9 cellular contexts compared by ENCODE assay signal in the genomic region with DNA sequence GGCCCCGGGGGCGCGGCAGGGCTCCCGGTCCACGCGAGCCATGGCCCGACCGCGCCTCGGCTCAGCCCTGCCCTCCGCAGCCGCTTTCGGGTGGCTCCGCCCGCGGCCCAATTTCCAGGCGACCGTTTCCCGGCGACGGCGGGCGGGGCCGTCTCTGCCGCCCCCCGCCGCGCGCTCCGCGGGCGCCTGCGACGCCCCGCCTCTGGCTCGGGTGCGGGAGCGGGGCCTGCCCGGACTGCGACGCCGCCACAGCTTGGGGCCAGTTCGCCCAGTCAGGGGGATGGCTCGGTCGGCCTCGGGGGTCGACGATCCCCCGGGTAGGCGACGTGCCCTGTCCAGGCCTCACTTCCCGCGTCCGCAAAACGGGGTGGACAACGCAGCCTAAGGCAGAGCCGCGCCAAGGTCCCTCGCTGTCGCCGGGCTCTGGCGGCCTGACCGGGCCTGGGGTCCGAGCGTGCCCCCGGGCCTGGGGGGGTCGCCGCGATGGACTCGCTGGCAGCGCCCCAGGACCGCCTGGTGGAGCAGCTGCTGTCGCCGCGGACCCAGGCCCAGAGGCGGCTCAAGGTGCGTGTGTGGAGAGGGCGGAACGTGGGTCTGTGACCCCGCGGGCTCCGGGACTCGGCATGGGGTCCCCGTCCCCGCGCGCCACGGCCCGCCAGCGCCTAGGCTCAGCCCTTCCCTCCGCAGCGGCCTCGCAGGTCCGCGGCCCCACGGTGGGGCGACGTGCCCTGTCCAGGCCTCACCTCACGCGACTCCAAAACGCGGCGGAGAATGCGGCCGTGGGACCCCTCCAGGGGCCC. TPM values are rescaled to one million over a fixed set of nuclear protein-coding genes. Genes with fewer than 3 reads are reported as not detected.
DNase-seq lines count a peak whose midpoint lies in the region; ATAC-seq, FAIRE-seq and TF ChIP-seq lines count a peak whose summit lies in the region.
"Had no signal": no experiment of that assay in that cellular context is flagged by ENCODE, and none has a peak within 500 bp of the region (broad histone marks: within the 10 kb centered on the region; RNA-seq: fewer than 3 reads in every experiment).

No MANE protein-coding gene starts in this region.

- peak overlapping the region; percentile 21 for H3K4me3 Mint-ChIP-seq in progenitor cell of endocrine pancreas (ENCODE audit: low read depth)

- no peaks in the 10 kb centered on the region for H3K9me3 Mint-ChIP-seq in progenitor cell of endocrine pancreas (ENCODE audit: low read depth)
- H3K9me3 Mint-ChIP-seq: T-helper 1 cell treated with Interleukin-12 subunit alpha and Interleukin-12 subunit beta and Interleukin-4 antibody, amounts not matched to agents 30 μg/mL and 1 μg/mL, for 36 hours had no signal

- H3K36me3 Mint-ChIP-seq in progenitor cell of endocrine pancreas (ENCODE audit: insufficient read depth), result peaks cover 11% of the 10 kb centered on the region

- no peak for TF ChIP-seq CTCF in fibroblast of mammary gland (conservative IDR thresholded peaks at IDR 0.05; ENCODE audit: control insufficient read depth, insufficient read depth, low read depth, low read length)
- TF ChIP-seq CTCF in progenitor cell of endocrine pancreas (IDR thresholded peaks at IDR 0.05; ENCODE audit: unreplicated experiment), result no peak

- H3K27ac Mint-ChIP-seq in progenitor cell of endocrine pancreas, result no peak overlapping the region
- H3K27ac Mint-ChIP-seq: T-helper 1 cell treated with Interleukin-12 subunit alpha and Interleukin-12 subunit beta and Interleukin-4 antibody, amounts not matched to agents 30 μg/mL and 1 μg/mL, for 36 hours had no signal

- peak; percentile 11 for ATAC-seq in GM19025 (IDR thresholded peaks at IDR 0.05; ENCODE audit: low read depth, unreplicated experiment)

- peaks cover 47% of the 10 kb centered on the region for H3K27me3 Mint-ChIP-seq in progenitor cell of endocrine pancreas

- H3K4me1 Mint-ChIP-seq in progenitor cell of endocrine pancreas (ENCODE audit: low read depth), result peaks cover 8% of the 10 kb centered on the region

- FAIRE-seq in GM19239 (lab: Jason Lieb, UNC), result no peak

- DNase-seq in NCI-H69 (lab: John Stamatoyannopoulos, UW) (peak; percentile 87), fibroblast of mammary gland (ENCODE audit: low read depth) (no peak), progenitor cell of endocrine pancreas (ENCODE audit: low spot score, unreplicated experiment) (no peak), GM19239 (ENCODE audit: insufficient read length, low spot score) (no peak), medulla oblongata (ENCODE audit: extremely low spot score) (no peak), DMS114 treated with DMSO at 0.1 percent for 48 hours (lab: John Stamatoyannopoulos, UW; ENCODE audit: unreplicated experiment) (no peak)
- DNase-seq in activated CD8-positive, alpha-beta memory T cell treated with anti-CD3 and anti-CD28 coated beads, Interleukin-2, amount 50 U/mL, for 48 hours, result no peak

- H3K4me3 ChIP-seq in fibroblast of mammary gland (ENCODE audit: control insufficient read depth, low read depth, low read length), result peak overlapping the region; percentile 41

RNA-seq across cellular contexts. Expression of gene SEPTIN5, which starts 4.2 kb away (rescaled TPM):
- total RNA-seq in progenitor cell of endocrine pancreas, result 32.0 and 34.5 TPM in 2 replicates

RNA-seq across cellular contexts. Expression of gene GP1BB, which starts 4.9 kb away (rescaled TPM):
- total RNA-seq in progenitor cell of endocrine pancreas, result 5.8 and 7.7 TPM in 2 replicates

RNA-seq across cellular contexts. Expression of gene TBX1, which starts 42.1 kb away (rescaled TPM):
- total RNA-seq in progenitor cell of endocrine pancreas, result 4.2 and 5.9 TPM in 2 replicates
